In the genomic region with DNA sequence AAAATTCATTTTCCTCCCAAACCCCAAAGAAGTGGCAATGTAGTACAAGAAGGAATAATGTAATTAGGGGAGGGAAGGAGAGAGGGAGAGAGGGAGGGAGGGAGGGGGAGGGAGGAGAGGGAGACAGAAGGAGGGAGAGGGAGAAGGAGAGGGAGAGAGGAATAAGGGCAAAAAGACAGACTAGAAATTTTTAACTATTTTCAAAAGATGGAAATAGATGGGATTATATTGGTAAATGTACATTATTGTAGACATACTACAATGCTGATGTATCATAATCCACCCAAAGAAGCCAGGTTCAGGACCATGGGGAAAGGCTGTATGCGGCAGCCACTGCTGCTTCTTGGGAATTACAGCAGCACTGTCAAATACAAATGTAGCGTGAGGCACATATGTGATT, we compare ENCODE assay signal across 16 cellular contexts.
DNase-seq lines count a peak whose midpoint lies in the region; ATAC-seq and TF ChIP-seq lines count a peak whose summit lies in the region.
"Had no signal": no experiment of that assay in that cellular context is flagged by ENCODE, and none has a peak within 500 bp of the region (broad histone marks: within the 10 kb centered on the region; RNA-seq: fewer than 3 reads in every experiment).

No MANE protein-coding gene starts in this region.

- H3K27ac Mint-ChIP-seq in T-helper 2 cell treated with Interferon-gamma antibody and Interleukin-4, amounts not matched to agents 5 μg/mL and 100 μg/mL, for 36 hours, result peak overlapping the region; percentile 66
- H3K27ac Mint-ChIP-seq in activated T-helper 2 cell treated with anti-CD3 and anti-CD28 coated beads, Interferon-gamma antibody, Interleukin-2, Interleukin-4, amounts not matched to agents 10 μg/mL and 5 μg/mL and 100 μg/mL, durations not matched to agents 14 hours and 24 hours and 36 hours, result peak overlapping the region; percentile 77
- no peak overlapping the region for H3K27ac Mint-ChIP-seq in activated T-cell treated with anti-CD3 and anti-CD28 coated beads, Interleukin-2, amount 50 U/mL, for 24 hours
- H3K27ac Mint-ChIP-seq: CD8-positive, alpha-beta T cell; GM23338 had no signal

- peaks cover 8% of the 10 kb centered on the region for H3K9me3 Mint-ChIP-seq in T-helper 2 cell treated with Interferon-gamma antibody and Interleukin-4, amounts not matched to agents 5 μg/mL and 100 μg/mL, for 36 hours
- H3K9me3 Mint-ChIP-seq in activated T-helper 2 cell treated with anti-CD3 and anti-CD28 coated beads, Interferon-gamma antibody, Interleukin-2, Interleukin-4, amounts not matched to agents 10 μg/mL and 5 μg/mL and 100 μg/mL, durations not matched to agents 14 hours and 24 hours and 36 hours, result no peaks in the 10 kb centered on the region
- H3K9me3 Mint-ChIP-seq in activated T-cell treated with anti-CD3 and anti-CD28 coated beads, Interleukin-2, amount 50 U/mL, for 24 hours, result no peaks in the 10 kb centered on the region
- H3K9me3 Mint-ChIP-seq: CD8-positive, alpha-beta T cell; GM23338 had no signal

- no peak for DNase-seq in T-helper 2 cell treated with Interferon-gamma antibody and Interleukin-4, amounts not matched to agents 5 μg/mL and 100 μg/mL, for 36 hours (ENCODE audit: low spot score)
- DNase-seq in T-helper 2 cell (no peak), dorsolateral prefrontal cortex (no peak)
- no peak for DNase-seq in activated T-helper 2 cell treated with anti-CD3 and anti-CD28 coated beads, Interferon-gamma antibody, Interleukin-2, Interleukin-4, amounts not matched to agents 10 μg/mL and 5 μg/mL and 100 μg/mL, durations not matched to agents 14 hours and 24 hours and 36 hours (ENCODE audit: low spot score)
- no peak for DNase-seq in activated T-cell treated with anti-CD3 and anti-CD28 coated beads, Interleukin-2, amount 50 U/mL, for 24 hours
- DNase-seq: 8988T; Calu3; CD8-positive, alpha-beta T cell; DMS79 treated with DMSO at 0.1 percent for 48 hours; EL; IMR-90 had no signal

- no peaks in the 10 kb centered on the region for H3K27me3 ChIP-seq in dorsolateral prefrontal cortex
- H3K27me3 ChIP-seq: BLaER1 had no signal

- ATAC-seq in HG02970 (IDR thresholded peaks at IDR 0.05; ENCODE audit: low FRiP score, unreplicated experiment) (no peak), GM18861 (IDR thresholded peaks at IDR 0.05; ENCODE audit: unreplicated experiment) (no peak)
- ATAC-seq: CD8-positive, alpha-beta T cell; GM23338 had no signal

- peak overlapping the region in 58 of 59 donors; percentile 13 to 99 (median 90) for H3K27ac ChIP-seq in dorsolateral prefrontal cortex
- H3K27ac ChIP-seq: BLaER1, HL-60 had no signal

- H3K27me3 Mint-ChIP-seq in T-helper 2 cell treated with Interferon-gamma antibody and Interleukin-4, amounts not matched to agents 5 μg/mL and 100 μg/mL, for 36 hours (ENCODE audit: low read depth), result no peaks in the 10 kb centered on the region
- no peaks in the 10 kb centered on the region for H3K27me3 Mint-ChIP-seq in activated T-helper 2 cell treated with anti-CD3 and anti-CD28 coated beads, Interferon-gamma antibody, Interleukin-2, Interleukin-4, amounts not matched to agents 10 μg/mL and 5 μg/mL and 100 μg/mL, durations not matched to agents 14 hours and 24 hours and 36 hours (ENCODE audit: low read depth)
- H3K27me3 Mint-ChIP-seq in activated T-cell treated with anti-CD3 and anti-CD28 coated beads, Interleukin-2, amount 50 U/mL, for 24 hours, result peaks cover 13% of the 10 kb centered on the region

- intact Hi-C loops in activated T-helper 2 cell treated with anti-CD3 and anti-CD28 coated beads, Interferon-gamma antibody, Interleukin-2, Interleukin-4, amounts not matched to agents 10 μg/mL and 5 μg/mL and 100 μg/mL, durations not matched to agents 14 hours and 24 hours and 36 hours (cut with micrococcal nuclease), result loop anchor here (5.0 kb wide), 5 partner anchors 34 to 219 kb away; partner anchors contain the start of genes KCTD21 and USP35
- intact Hi-C loops in dorsolateral prefrontal cortex (cut with DNase I), result no loop called here

- TF ChIP-seq CTCF in dorsolateral prefrontal cortex (IDR thresholded peaks at IDR 0.05 in 54 of 56, conservative IDR thresholded peaks at IDR 0.05 in 2 of 56; ENCODE audit: low read depth in 1 of 56, partially characterized antibody in 56 of 56), result no peak

- H3K36me3 Mint-ChIP-seq in T-helper 2 cell treated with Interferon-gamma antibody and Interleukin-4, amounts not matched to agents 5 μg/mL and 100 μg/mL, for 36 hours (ENCODE audit: low read depth), result peaks cover 52% of the 10 kb centered on the region
- H3K36me3 Mint-ChIP-seq in activated T-helper 2 cell treated with anti-CD3 and anti-CD28 coated beads, Interferon-gamma antibody, Interleukin-2, Interleukin-4, amounts not matched to agents 10 μg/mL and 5 μg/mL and 100 μg/mL, durations not matched to agents 14 hours and 24 hours and 36 hours (ENCODE audit: low read depth), result peaks cover 46% of the 10 kb centered on the region
- no peaks in the 10 kb centered on the region for H3K36me3 Mint-ChIP-seq in activated T-cell treated with anti-CD3 and anti-CD28 coated beads, Interleukin-2, amount 50 U/mL, for 24 hours (ENCODE audit: low read depth)
- H3K36me3 Mint-ChIP-seq: CD8-positive, alpha-beta T cell had no signal

- H3K4me1 Mint-ChIP-seq in T-helper 2 cell treated with Interferon-gamma antibody and Interleukin-4, amounts not matched to agents 5 μg/mL and 100 μg/mL, for 36 hours (ENCODE audit: low read depth), result peaks cover 88% of the 10 kb centered on the region
- H3K4me1 Mint-ChIP-seq in activated T-helper 2 cell treated with anti-CD3 and anti-CD28 coated beads, Interferon-gamma antibody, Interleukin-2, Interleukin-4, amounts not matched to agents 10 μg/mL and 5 μg/mL and 100 μg/mL, durations not matched to agents 14 hours and 24 hours and 36 hours (ENCODE audit: low read depth), result peaks cover 94% of the 10 kb centered on the region
- peaks cover 25% of the 10 kb centered on the region for H3K4me1 Mint-ChIP-seq in activated T-cell treated with anti-CD3 and anti-CD28 coated beads, Interleukin-2, amount 50 U/mL, for 24 hours (ENCODE audit: low read depth)

- peak overlapping the region; percentile 39 for H3K4me3 Mint-ChIP-seq in T-helper 2 cell treated with Interferon-gamma antibody and Interleukin-4, amounts not matched to agents 5 μg/mL and 100 μg/mL, for 36 hours
- H3K4me3 Mint-ChIP-seq in activated T-helper 2 cell treated with anti-CD3 and anti-CD28 coated beads, Interferon-gamma antibody, Interleukin-2, Interleukin-4, amounts not matched to agents 10 μg/mL and 5 μg/mL and 100 μg/mL, durations not matched to agents 14 hours and 24 hours and 36 hours (ENCODE audit: low read depth), result no peak overlapping the region
- no peak overlapping the region for H3K4me3 Mint-ChIP-seq in activated T-cell treated with anti-CD3 and anti-CD28 coated beads, Interleukin-2, amount 50 U/mL, for 24 hours
- H3K4me3 Mint-ChIP-seq: CD8-positive, alpha-beta T cell; GM23338 had no signal

- no peak overlapping the region for H3K4me3 ChIP-seq in dorsolateral prefrontal cortex
- H3K4me3 ChIP-seq: BLaER1, GM23338 had no signal
